Comparison of ENCODE assay signal across 3 cellular contexts in the genomic region with DNA sequence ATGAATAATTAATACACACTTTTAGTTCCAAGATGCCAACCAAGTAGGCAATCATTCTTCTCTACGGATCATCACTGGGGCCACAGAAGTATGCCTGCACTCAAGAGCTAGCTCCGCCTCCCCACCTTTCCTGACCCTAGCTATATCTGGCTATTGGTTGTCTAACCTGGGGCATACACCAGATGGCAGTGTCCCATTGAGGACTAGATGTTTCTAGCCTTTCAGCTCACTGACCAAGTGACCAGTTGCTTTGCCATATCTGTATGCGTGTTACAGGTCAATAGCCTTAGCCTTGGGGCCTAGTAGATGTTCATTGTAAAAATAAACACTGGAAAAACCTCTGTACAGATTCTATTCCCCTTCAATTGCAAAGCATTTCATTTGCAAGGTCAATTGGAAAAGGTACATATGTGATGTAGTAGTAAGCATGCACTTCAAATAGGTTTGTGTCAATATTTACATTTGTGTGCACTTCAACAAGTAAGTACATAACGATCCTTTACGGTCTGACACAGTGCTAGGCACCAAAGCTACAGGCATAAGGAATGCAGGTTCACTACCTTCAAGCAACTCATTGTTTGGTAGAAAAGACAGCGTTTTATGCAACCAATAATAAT.
A peak's percentile ranks its signal among the peaks of the same experiment; 100 is the strongest.
TF ChIP-seq lines count a peak whose summit lies in the region.

No MANE protein-coding gene starts in this region.

TF ChIP-seq in IMR-90, 13 proteins besides CTCF, POLR2A, EP300 and RAD21:
- TF ChIP-seq RCOR1 (IDR thresholded peaks at IDR 0.05; ENCODE audit: insufficient replicate concordance, low read length) (no peak), RFX5 (IDR thresholded peaks at IDR 0.05; ENCODE audit: low read depth, low read length) (no peak), MAFK (IDR thresholded peaks at IDR 0.05; ENCODE audit: low read depth, low read length) (no peak), MAZ (IDR thresholded peaks at IDR 0.05; ENCODE audit: borderline replicate concordance, low read depth, low read length) (no peak), SMC3 (IDR thresholded peaks at IDR 0.05; ENCODE audit: low read depth, low read length) (no peak), FOS (IDR thresholded peaks at IDR 0.05; ENCODE audit: low read depth, low read length) (no peak), BHLHE40 (IDR thresholded peaks at IDR 0.05; ENCODE audit: low read depth, low read length) (no peak), NFE2L2 (IDR thresholded peaks at IDR 0.05; ENCODE audit: low read depth, low read length) (no peak), CHD1 (IDR thresholded peaks at IDR 0.05; ENCODE audit: low read depth, low read length) (no peak), MXI1 (IDR thresholded peaks at IDR 0.05; ENCODE audit: borderline replicate concordance, low read depth, low read length) (no peak), CEBPB (IDR thresholded peaks at IDR 0.05; ENCODE audit: low read depth, low read length) (no peak)
- TF ChIP-seq, protein P1, sequence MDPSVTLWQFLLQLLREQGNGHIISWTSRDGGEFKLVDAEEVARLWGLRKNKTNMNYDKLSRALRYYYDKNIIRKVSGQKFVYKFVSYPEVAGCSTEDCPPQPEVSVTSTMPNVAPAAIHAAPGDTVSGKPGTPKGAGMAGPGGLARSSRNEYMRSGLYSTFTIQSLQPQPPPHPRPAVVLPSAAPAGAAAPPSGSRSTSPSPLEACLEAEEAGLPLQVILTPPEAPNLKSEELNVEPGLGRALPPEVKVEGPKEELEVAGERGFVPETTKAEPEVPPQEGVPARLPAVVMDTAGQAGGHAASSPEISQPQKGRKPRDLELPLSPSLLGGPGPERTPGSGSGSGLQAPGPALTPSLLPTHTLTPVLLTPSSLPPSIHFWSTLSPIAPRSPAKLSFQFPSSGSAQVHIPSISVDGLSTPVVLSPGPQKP (IDR thresholded peaks at IDR 0.05; ENCODE audit: borderline replicate concordance, low read depth, low read length), result no peak
- TF ChIP-seq, protein P2, sequence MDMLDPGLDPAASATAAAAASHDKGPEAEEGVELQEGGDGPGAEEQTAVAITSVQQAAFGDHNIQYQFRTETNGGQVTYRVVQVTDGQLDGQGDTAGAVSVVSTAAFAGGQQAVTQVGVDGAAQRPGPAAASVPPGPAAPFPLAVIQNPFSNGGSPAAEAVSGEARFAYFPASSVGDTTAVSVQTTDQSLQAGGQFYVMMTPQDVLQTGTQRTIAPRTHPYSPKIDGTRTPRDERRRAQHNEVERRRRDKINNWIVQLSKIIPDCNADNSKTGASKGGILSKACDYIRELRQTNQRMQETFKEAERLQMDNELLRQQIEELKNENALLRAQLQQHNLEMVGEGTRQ (IDR thresholded peaks at IDR 0.05; ENCODE audit: low read depth, low read length), result no peak
TF ChIP-seq in IMR-90: peak in this region for 0.

TF ChIP-seq in GM12878, 131 proteins besides CTCF, POLR2A, EP300 and RAD21:
- 0 out of 2 replicates have a peak, but pooled peaks have one; percentile 17 for TF ChIP-seq NR2F1 (conservative IDR thresholded peaks at IDR 0.05)
- no peak for TF ChIP-seq CHD4 (IDR thresholded peaks at IDR 0.05)

TF ChIP-seq in liver, 16 proteins besides CTCF, POLR2A, EP300 and RAD21:
- no peak for TF ChIP-seq TAF1 (conservative IDR thresholded peaks at IDR 0.05)
- no peak for TF ChIP-seq HNF4G (IDR thresholded peaks at IDR 0.05)
- peak in 1 of 2 donors; percentile 13 for TF ChIP-seq HNF4A (conservative IDR thresholded peaks at IDR 0.05)
- peak; percentile 47 to 72 for TF ChIP-seq RXRA (IDR thresholded peaks at IDR 0.05)
- no peak for TF ChIP-seq FOXA1 (IDR thresholded peaks at IDR 0.05)
- peak; percentile 16 for TF ChIP-seq SP1 (IDR thresholded peaks at IDR 0.05)
